15 cellular contexts compared by ENCODE assay signal in genomic region chr1:30325999-30326398, GRCh38.
DNase-seq lines count a peak whose midpoint lies in the region; ATAC-seq lines count a peak whose summit lies in the region.
"Had no signal": no experiment of that assay in that cellular context is flagged by ENCODE, and none has a peak within 500 bp of the region (broad histone marks: within the 10 kb centered on the region; RNA-seq: fewer than 3 reads in every experiment).

No MANE protein-coding gene starts in this region.

- no peaks in the 10 kb centered on the region for H3K36me3 ChIP-seq in H7 (replicated peaks; ENCODE audit: control insufficient read depth, insufficient read depth, low read length)
- H3K36me3 ChIP-seq: BE2C had no signal

- intact Hi-C loops in sciatic nerve (cut with DNase I): no loop called here

- ATAC-seq in sciatic nerve (no peak), HG02938 (IDR thresholded peaks at IDR 0.05; ENCODE audit: unreplicated experiment) (no peak)
- ATAC-seq: CD8-positive, alpha-beta T cell; HCT116 had no signal

- no peaks in the 10 kb centered on the region for H3K27me3 ChIP-seq in H7 (ENCODE audit: control insufficient read depth, insufficient read depth, low read length)
- H3K27me3 ChIP-seq: BE2C had no signal

- no peak overlapping the region for H3K4me3 ChIP-seq in H7 (ENCODE audit: insufficient read depth, low read depth, low read length)

- DNase-seq in H7 (peak; percentile 18), ecto neural progenitor cell (ENCODE audit: low spot score) (peak; percentile 27), mesenteric fat pad (ENCODE audit: low spot score) (peak; percentile 64), sciatic nerve (ENCODE audit: low spot score) (peak; percentile 19), NCI-H748 treated with DMSO at 0.1 percent for 48 hours (lab: John Stamatoyannopoulos, UW) (no peak), GOT3 (lab: John Stamatoyannopoulos, UW) (no peak)
- DNase-seq: BE2C, COR-L47, DMS153, DMS79 treated with DMSO at 0.1 percent for 48 hours, EL, IMR-90 had no signal

Comparison
In these comparisons a context has a peak if more than half of its experiments do, and no peak if none do; other contexts are left out.
1. DNase-seq: peak in H7 (single experiment), ecto neural progenitor cell (single experiment), mesenteric fat pad (single experiment) and sciatic nerve (single experiment); none in NCI-H748 treated with DMSO at 0.1 percent for 48 hours (single experiment) and GOT3 (single experiment).